In the genomic region with DNA sequence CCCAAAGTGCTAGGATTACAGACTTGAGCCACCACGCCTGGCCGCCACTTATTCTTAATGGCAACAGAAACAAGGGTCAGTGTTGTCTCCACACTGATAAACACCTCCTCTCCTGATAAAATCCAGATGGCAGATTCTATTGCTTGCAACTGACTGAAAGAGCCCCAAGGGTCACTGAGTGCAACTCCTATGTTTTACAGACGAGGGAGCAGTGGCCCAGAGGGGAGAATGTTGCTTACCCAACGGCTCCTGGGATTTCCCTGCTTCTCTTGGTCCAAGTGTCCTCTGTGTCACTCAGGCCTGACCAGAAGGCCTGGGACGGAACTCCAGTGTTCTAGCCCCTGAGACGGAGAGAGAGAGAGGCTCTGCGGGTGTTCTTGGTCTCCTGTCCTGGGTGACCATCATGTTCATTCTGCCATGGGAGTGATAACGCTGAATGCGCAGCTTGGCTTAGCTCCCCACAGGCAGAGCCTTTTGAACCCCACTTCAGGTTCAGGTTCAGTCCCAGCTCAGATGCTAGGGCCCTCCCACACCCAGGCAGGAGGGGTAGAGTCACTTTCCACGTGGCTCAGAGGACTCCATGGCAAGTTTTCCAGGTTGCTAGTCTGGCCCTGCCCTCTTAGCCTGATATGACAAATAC, we compare ENCODE assay signal across 2 cellular contexts.
TF ChIP-seq lines count a peak whose summit lies in the region.

No MANE protein-coding gene starts in this region.

TF ChIP-seq in SK-N-SH, 30 proteins besides CTCF, POLR2A, EP300 and RAD21 (continued from another document):
- no peak for TF ChIP-seq RFX5 (IDR thresholded peaks at IDR 0.05; ENCODE audit: low read length)
- TF ChIP-seq, protein P1, sequence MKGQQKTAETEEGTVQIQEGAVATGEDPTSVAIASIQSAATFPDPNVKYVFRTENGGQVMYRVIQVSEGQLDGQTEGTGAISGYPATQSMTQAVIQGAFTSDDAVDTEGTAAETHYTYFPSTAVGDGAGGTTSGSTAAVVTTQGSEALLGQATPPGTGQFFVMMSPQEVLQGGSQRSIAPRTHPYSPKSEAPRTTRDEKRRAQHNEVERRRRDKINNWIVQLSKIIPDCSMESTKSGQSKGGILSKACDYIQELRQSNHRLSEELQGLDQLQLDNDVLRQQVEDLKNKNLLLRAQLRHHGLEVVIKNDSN (IDR thresholded peaks at IDR 0.05; ENCODE audit: borderline replicate concordance, low read depth) = no peak
- TF ChIP-seq GABPA (IDR thresholded peaks at IDR 0.05; ENCODE audit: low read depth) = no peak
- TF ChIP-seq, protein P2, sequence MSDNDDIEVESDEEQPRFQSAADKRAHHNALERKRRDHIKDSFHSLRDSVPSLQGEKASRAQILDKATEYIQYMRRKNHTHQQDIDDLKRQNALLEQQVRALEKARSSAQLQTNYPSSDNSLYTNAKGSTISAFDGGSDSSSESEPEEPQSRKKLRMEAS (IDR thresholded peaks at IDR 0.05; ENCODE audit: low read depth) = no peak
- no peak for TF ChIP-seq ELF1 (IDR thresholded peaks at IDR 0.05)
- TF ChIP-seq EZH2phosphoT487 (IDR thresholded peaks at IDR 0.05; ENCODE audit: borderline replicate concordance, low read depth) = no peak
- no peak for TF ChIP-seq MEF2A (IDR thresholded peaks at IDR 0.05; ENCODE audit: borderline replicate concordance, low read depth)
- no peak for TF ChIP-seq JUND (IDR thresholded peaks at IDR 0.05)
- TF ChIP-seq RCOR1 (IDR thresholded peaks at IDR 0.05; ENCODE audit: low read length) = no peak
- no peak for TF ChIP-seq REST (IDR thresholded peaks at IDR 0.05; ENCODE audit: low read depth, low read length)

TF ChIP-seq in SK-N-SH treated with all-trans-retinoic acid at 6 μM for 48 hours, 23 proteins besides CTCF, POLR2A, EP300 and RAD21 (continued from another document):
- TF ChIP-seq, protein P3, sequence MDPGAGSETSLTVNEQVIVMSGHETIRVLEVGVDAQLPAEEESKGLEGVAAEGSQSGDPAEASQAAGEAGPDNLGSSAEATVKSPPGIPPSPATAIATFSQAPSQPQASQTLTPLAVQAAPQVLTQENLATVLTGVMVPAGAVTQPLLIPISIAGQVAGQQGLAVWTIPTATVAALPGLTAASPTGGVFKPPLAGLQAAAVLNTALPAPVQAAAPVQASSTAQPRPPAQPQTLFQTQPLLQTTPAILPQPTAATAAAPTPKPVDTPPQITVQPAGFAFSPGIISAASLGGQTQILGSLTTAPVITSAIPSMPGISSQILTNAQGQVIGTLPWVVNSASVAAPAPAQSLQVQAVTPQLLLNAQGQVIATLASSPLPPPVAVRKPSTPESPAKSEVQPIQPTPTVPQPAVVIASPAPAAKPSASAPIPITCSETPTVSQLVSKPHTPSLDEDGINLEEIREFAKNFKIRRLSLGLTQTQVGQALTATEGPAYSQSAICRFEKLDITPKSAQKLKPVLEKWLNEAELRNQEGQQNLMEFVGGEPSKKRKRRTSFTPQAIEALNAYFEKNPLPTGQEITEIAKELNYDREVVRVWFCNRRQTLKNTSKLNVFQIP (CRISPR knock-in tag; IDR thresholded peaks at IDR 0.05; ENCODE audit: borderline replicate concordance, low read depth) = no peak
- no peak for TF ChIP-seq SNAI2 (CRISPR knock-in tag; IDR thresholded peaks at IDR 0.05)
- TF ChIP-seq ZNF565 (CRISPR knock-in tag; conservative IDR thresholded peaks at IDR 0.05; ENCODE audit: low read depth) = no peak
- no peak for TF ChIP-seq CREB5 (CRISPR knock-in tag; IDR thresholded peaks at IDR 0.05; ENCODE audit: low read depth)
- TF ChIP-seq ESRRG (CRISPR knock-in tag; IDR thresholded peaks at IDR 0.05) = no peak
- TF ChIP-seq PPARA (CRISPR knock-in tag; IDR thresholded peaks at IDR 0.05; ENCODE audit: borderline replicate concordance) = no peak
- TF ChIP-seq, protein P4, sequence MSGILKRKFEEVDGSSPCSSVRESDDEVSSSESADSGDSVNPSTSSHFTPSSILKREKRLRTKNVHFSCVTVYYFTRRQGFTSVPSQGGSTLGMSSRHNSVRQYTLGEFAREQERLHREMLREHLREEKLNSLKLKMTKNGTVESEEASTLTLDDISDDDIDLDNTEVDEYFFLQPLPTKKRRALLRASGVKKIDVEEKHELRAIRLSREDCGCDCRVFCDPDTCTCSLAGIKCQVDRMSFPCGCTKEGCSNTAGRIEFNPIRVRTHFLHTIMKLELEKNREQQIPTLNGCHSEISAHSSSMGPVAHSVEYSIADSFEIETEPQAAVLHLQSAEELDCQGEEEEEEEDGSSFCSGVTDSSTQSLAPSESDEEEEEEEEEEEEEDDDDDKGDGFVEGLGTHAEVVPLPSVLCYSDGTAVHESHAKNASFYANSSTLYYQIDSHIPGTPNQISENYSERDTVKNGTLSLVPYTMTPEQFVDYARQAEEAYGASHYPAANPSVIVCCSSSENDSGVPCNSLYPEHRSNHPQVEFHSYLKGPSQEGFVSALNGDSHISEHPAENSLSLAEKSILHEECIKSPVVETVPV (CRISPR knock-in tag; IDR thresholded peaks at IDR 0.05) = no peak
